Comparison of ENCODE assay signal across 34 cellular contexts in the genomic region with DNA sequence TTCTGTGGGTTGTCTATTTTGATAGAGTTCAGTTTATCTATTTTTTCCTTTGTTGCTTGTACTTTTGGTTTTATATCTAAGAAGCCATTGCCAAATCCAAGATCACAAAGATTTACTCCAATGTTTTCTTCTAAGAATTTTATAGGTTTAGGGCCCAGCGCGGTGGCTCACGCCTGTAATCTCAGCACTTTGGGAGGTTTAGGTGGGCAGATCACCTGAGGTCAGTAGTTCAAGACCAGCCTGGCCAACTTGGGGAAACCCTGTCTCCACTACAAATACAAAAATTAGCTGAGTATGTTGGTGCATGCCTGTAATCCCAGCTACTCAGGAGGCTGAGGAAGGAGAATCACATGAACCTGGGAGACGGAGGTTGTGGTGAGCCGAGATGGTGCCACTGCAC. TPM values are rescaled to one million over a fixed set of nuclear protein-coding genes. Genes with fewer than 3 reads are reported as not detected.
"Had no signal": no experiment of that assay in that cellular context is flagged by ENCODE, and none has a peak within 500 bp of the region (broad histone marks: within the 10 kb centered on the region; RNA-seq: fewer than 3 reads in every experiment).

No MANE protein-coding gene starts in this region.

- H3K4me3 ChIP-seq: colonic mucosa, dorsolateral prefrontal cortex, esophagus muscularis mucosa, gastrocnemius medialis, heart right ventricle had no signal

- H3K4me3 Mint-ChIP-seq: activated CD4-positive, alpha-beta memory T cell treated with anti-CD3 and anti-CD28 coated beads for 36 hours; activated CD4-positive, alpha-beta T cell treated with anti-CD3 and anti-CD28 coated beads for 36 hours; activated CD4-positive, alpha-beta T cell treated with anti-CD3 and anti-CD28 coated beads, Interleukin-2, amount 10 ng/mL, durations not matched to agents 24 days and 14 days; activated CD8-positive, alpha-beta memory T cell treated with anti-CD3 and anti-CD28 coated beads, Interleukin-2, amount 10 ng/mL, durations not matched to agents 7 days and 5 days; activated CD8-positive, alpha-beta T cell treated with anti-CD3 and anti-CD28 coated beads, Interleukin-2, amount 10 ng/mL, durations not matched to agents 7 days and 5 days; activated naive CD8-positive, alpha-beta T cell; activated T-helper 17 cell treated with anti-CD3 and anti-CD28 coated beads, Interleukin-2, amount 50 U/mL, for 72 hours; dendritic cell treated with granulocyte-macrophage colony-stimulating factor and Interleukin-4, amounts not matched to agents 40 ng/mL and 50 ng/mL, for 4 days; endodermal cell had no signal

- H3K36me3 Mint-ChIP-seq: activated CD4-positive, alpha-beta memory T cell treated with anti-CD3 and anti-CD28 coated beads for 36 hours; activated CD8-positive, alpha-beta memory T cell treated with anti-CD3 and anti-CD28 coated beads, Interleukin-2, amount 10 ng/mL, durations not matched to agents 7 days and 5 days; activated naive CD8-positive, alpha-beta T cell had no signal

- H3K27me3 ChIP-seq: brain microvascular endothelial cell, colonic mucosa, esophagus muscularis mucosa, foreskin keratinocyte, gastrocnemius medialis, heart right ventricle had no signal

- H3K27ac Mint-ChIP-seq: activated CD4-positive, alpha-beta memory T cell treated with anti-CD3 and anti-CD28 coated beads for 36 hours; activated CD4-positive, alpha-beta T cell treated with anti-CD3 and anti-CD28 coated beads for 36 hours; activated CD4-positive, alpha-beta T cell treated with anti-CD3 and anti-CD28 coated beads, Interleukin-2, amount 10 ng/mL, durations not matched to agents 24 days and 14 days; activated CD8-positive, alpha-beta memory T cell treated with anti-CD3 and anti-CD28 coated beads, Interleukin-2, amount 10 ng/mL, durations not matched to agents 7 days and 5 days; activated CD8-positive, alpha-beta T cell treated with anti-CD3 and anti-CD28 coated beads, Interleukin-2, amount 10 ng/mL, durations not matched to agents 7 days and 5 days; activated naive CD8-positive, alpha-beta T cell; activated T-helper 17 cell treated with anti-CD3 and anti-CD28 coated beads, Interleukin-2, amount 50 U/mL, for 72 hours; dendritic cell treated with granulocyte-macrophage colony-stimulating factor and Interleukin-4, amounts not matched to agents 40 ng/mL and 50 ng/mL, for 4 days; endodermal cell had no signal

- H3K9me3 ChIP-seq: colonic mucosa, esophagus muscularis mucosa, gastrocnemius medialis, heart right ventricle had no signal

- H3K36me3 ChIP-seq: brain microvascular endothelial cell, colonic mucosa, esophagus muscularis mucosa, gastrocnemius medialis, heart right ventricle had no signal

- DNase-seq: activated CD4-positive, alpha-beta memory T cell treated with anti-CD3 and anti-CD28 coated beads for 36 hours; activated CD4-positive, alpha-beta T cell treated with anti-CD3 and anti-CD28 coated beads for 36 hours; activated CD4-positive, alpha-beta T cell treated with anti-CD3 and anti-CD28 coated beads, Interleukin-2, amount 10 ng/mL, durations not matched to agents 24 days and 14 days; activated CD4-positive, CD25-positive, alpha-beta regulatory T cell; activated CD4-positive, CD25-positive, alpha-beta regulatory T cell treated with anti-CD3 and anti-CD28 coated beads, Interleukin-2, amount 50 U/mL, for 72 hours; activated CD8-positive, alpha-beta memory T cell treated with anti-CD3 and anti-CD28 coated beads, Interleukin-2, amount 10 ng/mL, durations not matched to agents 7 days and 5 days; activated CD8-positive, alpha-beta memory T cell treated with anti-CD3 and anti-CD28 coated beads, Interleukin-2, amount 50 U/mL, for 4 hours; activated CD8-positive, alpha-beta T cell treated with anti-CD3 and anti-CD28 coated beads, Interleukin-2, amount 10 ng/mL, durations not matched to agents 7 days and 5 days; activated effector memory CD4-positive, alpha-beta T cell treated with Interleukin-2 at 50 U/mL for 16 hours; activated gamma-delta T cell treated with Interleukin-2 at 50 U/mL for 16 hours; activated naive CD4-positive, alpha-beta T cell treated with anti-CD3 and anti-CD28 coated beads, Interleukin-2, amount 50 U/mL, for 16 hours; activated naive CD4-positive, alpha-beta T cell treated with Interleukin-2 at 50 U/mL for 16 hours; activated T-cell treated with anti-CD3 and anti-CD28 coated beads, Interleukin-2, amount 50 U/mL, for 1 hour; amniotic stem cell; anterior cingulate cortex; brain microvascular endothelial cell; caudate nucleus; colonic mucosa; effector memory CD4-positive, alpha-beta T cell; endodermal cell; erythroblast; foreskin keratinocyte; gastrocnemius medialis; heart right ventricle; T-helper 2 cell had no signal

- ATAC-seq: activated CD4-positive, alpha-beta T cell treated with anti-CD3 and anti-CD28 coated beads for 36 hours; activated CD8-positive, alpha-beta memory T cell treated with anti-CD3 and anti-CD28 coated beads, Interleukin-2, amount 10 ng/mL, durations not matched to agents 7 days and 5 days; activated CD8-positive, alpha-beta T cell treated with anti-CD3 and anti-CD28 coated beads, Interleukin-2, amount 10 ng/mL, durations not matched to agents 7 days and 5 days; activated T-helper 17 cell treated with anti-CD3 and anti-CD28 coated beads, Interleukin-2, amount 50 U/mL, for 72 hours; foreskin keratinocyte; gastrocnemius medialis; heart right ventricle had no signal

- H3K9me3 Mint-ChIP-seq: activated CD4-positive, alpha-beta memory T cell treated with anti-CD3 and anti-CD28 coated beads for 36 hours; activated CD4-positive, alpha-beta T cell treated with anti-CD3 and anti-CD28 coated beads, Interleukin-2, amount 10 ng/mL, durations not matched to agents 24 days and 14 days; activated T-helper 17 cell treated with anti-CD3 and anti-CD28 coated beads, Interleukin-2, amount 50 U/mL, for 72 hours; dendritic cell treated with granulocyte-macrophage colony-stimulating factor and Interleukin-4, amounts not matched to agents 40 ng/mL and 50 ng/mL, for 4 days; endodermal cell had no signal

- FAIRE-seq: astrocyte, bronchial epithelial cell had no signal

- H3K27me3 Mint-ChIP-seq: activated CD4-positive, alpha-beta T cell treated with anti-CD3 and anti-CD28 coated beads for 36 hours had no signal

- H3K27ac ChIP-seq: brain microvascular endothelial cell, colonic mucosa, dorsolateral prefrontal cortex, esophagus muscularis mucosa, foreskin keratinocyte, gastrocnemius medialis, heart right ventricle had no signal

RNA-seq across cellular contexts. Expression of gene DLX3, which starts 47.2 kb away (rescaled TPM):
- total RNA-seq: activated CD4-positive, alpha-beta memory T cell treated with anti-CD3 and anti-CD28 coated beads for 36 hours; activated CD8-positive, alpha-beta memory T cell treated with anti-CD3 and anti-CD28 coated beads, Interleukin-2, amount 10 ng/mL, durations not matched to agents 7 days and 5 days; activated CD8-positive, alpha-beta T cell treated with anti-CD3 and anti-CD28 coated beads, Interleukin-2, amount 10 ng/mL, durations not matched to agents 7 days and 5 days; activated T-helper 17 cell treated with anti-CD3 and anti-CD28 coated beads, Interleukin-2, amount 50 U/mL, for 72 hours; bronchial epithelial cell; gastrocnemius medialis; glomerular endothelial cell; T-helper 1 cell treated with Interleukin-12 subunit alpha and Interleukin-12 subunit beta and Interleukin-4 antibody, amounts not matched to agents 30 ng/mL and 1 ng/mL, for 36 hours had no signal
